ENCODE assay signal across 18 cellular contexts in genomic region chr10:114482480-114482879, GRCh38.
DNase-seq lines count a peak whose midpoint lies in the region; TF ChIP-seq lines count a peak whose summit lies in the region.
"Had no signal": no experiment of that assay in that cellular context is flagged by ENCODE, and none has a peak within 500 bp of the region (broad histone marks: within the 10 kb centered on the region; RNA-seq: fewer than 3 reads in every experiment).

No MANE protein-coding gene starts in this region.

- H4K20me1 ChIP-seq in Karpas-422 (ENCODE audit: insufficient read depth, low read depth, low read length) (no peaks in the 10 kb centered on the region), hepatocyte (ENCODE audit: insufficient read depth, poor library complexity, severe bottlenecking) (no peaks in the 10 kb centered on the region)

- H3K9me3 ChIP-seq in Karpas-422 (ENCODE audit: low read length): no peaks in the 10 kb centered on the region
- H3K9me3 ChIP-seq in hepatocyte (ENCODE audit: low read depth): peaks cover 7% of the 10 kb centered on the region
- H3K9me3 ChIP-seq in thyroid gland: no peaks in the 10 kb centered on the region

- intact Hi-C loops in thyroid gland (cut with DNase I): no loop called here

- H3K36me3 ChIP-seq in Karpas-422 (ENCODE audit: insufficient read depth, low read length): peaks cover 55% of the 10 kb centered on the region
- no peaks in the 10 kb centered on the region for H3K36me3 ChIP-seq in hepatocyte (replicated peaks; ENCODE audit: insufficient read depth, low read depth)
- H3K36me3 ChIP-seq in thyroid gland: peaks cover 0 to 5% of the 10 kb centered on the region in 2 donors

- H3K9ac ChIP-seq in Karpas-422 (ENCODE audit: low read length): no peak overlapping the region
- H3K9ac ChIP-seq: GM23248, KMS-11, parathyroid adenoma had no signal

- WGBS in hepatocyte (ENCODE audit: low lambda C conversion rate, missing lambda C conversion rate): 52% methylated on average over 3 of the region's 3 CpGs
- WGBS in thyroid gland, 2 donors: 26 to 32% methylated on average over 3 of the region's 3 CpGs

- TF ChIP-seq CTCF in fibroblast of mammary gland (conservative IDR thresholded peaks at IDR 0.05; ENCODE audit: control insufficient read depth, insufficient read depth, low read depth, low read length) (no peak), hepatocyte (IDR thresholded peaks at IDR 0.05; ENCODE audit: poor library complexity) (no peak), thyroid gland (IDR thresholded peaks at IDR 0.05) (no peak)

- no peak overlapping the region for H3K4me3 ChIP-seq in Karpas-422 (ENCODE audit: low read length)
- H3K4me3 ChIP-seq in fibroblast of mammary gland (ENCODE audit: control insufficient read depth, low read depth, low read length): no peak overlapping the region
- no peak overlapping the region for H3K4me3 ChIP-seq in hepatocyte
- no peak overlapping the region for H3K4me3 ChIP-seq in thyroid gland (replicated peaks in 1 of 3)
- H3K4me3 ChIP-seq: GM23248 had no signal

- no peak overlapping the region for H3K4me2 ChIP-seq in Karpas-422 (ENCODE audit: low read depth, low read length, poor library complexity, severe bottlenecking)
- peak overlapping the region; percentile 16 for H3K4me2 ChIP-seq in hepatocyte
- H3K4me2 ChIP-seq: KMS-11 had no signal

- H3K27ac ChIP-seq in Karpas-422 (ENCODE audit: low read length): peak overlapping the region; percentile 24
- peak overlapping the region; percentile 3 for H3K27ac ChIP-seq in hepatocyte
- H3K27ac ChIP-seq in thyroid gland: peak overlapping the region; percentile 83 to 100 (median 97)
- H3K27ac ChIP-seq: GM23248, KMS-11, parathyroid adenoma had no signal

- DNase-seq in Karpas-422 (no peak), fibroblast of mammary gland (ENCODE audit: low read depth) (peak; percentile 40), hepatocyte (ENCODE audit: low spot score) (no peak), thyroid gland (peak; percentile 73 to 78), NCI-H2107 (lab: John Stamatoyannopoulos, UW) (no peak), NCI-H2227 treated with DMSO at 0.1 percent for 48 hours (lab: John Stamatoyannopoulos, UW) (no peak), DMS79 (lab: John Stamatoyannopoulos, UW) (no peak)
- DNase-seq: activated CD4-positive, alpha-beta T cell treated with anti-CD3 and anti-CD28 coated beads for 36 hours; activated effector memory CD4-positive, alpha-beta T cell treated with anti-CD3 and anti-CD28 coated beads, Interleukin-2, amount 50 U/mL, for 16 hours; GM23248; HFFc6; hypothalamus; midbrain; NCI-H1436; NCI-H446 treated with DMSO at 0.1 percent for 48 hours; stimulated activated CD4-positive, alpha-beta T cell treated with anti-CD3 and anti-CD28 coated beads, Interleukin-4, amount 100 ng/mL, for 1 hour had no signal

- H3K79me2 ChIP-seq in Karpas-422 (ENCODE audit: low read length): peaks cover 68% of the 10 kb centered on the region
- H3K79me2 ChIP-seq in hepatocyte: no peaks in the 10 kb centered on the region
- H3K79me2 ChIP-seq: parathyroid adenoma had no signal

- H3K4me1 ChIP-seq in Karpas-422 (ENCODE audit: low read length) (peaks cover 37% of the 10 kb centered on the region), hepatocyte (ENCODE audit: insufficient read depth) (no peaks in the 10 kb centered on the region), thyroid gland (peaks cover 90 to 91% of the 10 kb centered on the region in 2 donors)

- peak in 1 of 2 donors; percentile 41 for TF ChIP-seq POLR2A in thyroid gland (IDR thresholded peaks at IDR 0.05)

- H3K27me3 ChIP-seq in Karpas-422 (ENCODE audit: low read length) (no peaks in the 10 kb centered on the region), hepatocyte (no peaks in the 10 kb centered on the region), thyroid gland (no peaks in the 10 kb centered on the region)

- no peak overlapping the region for H2AFZ ChIP-seq in Karpas-422 (ENCODE audit: low read length)
- H2AFZ ChIP-seq in hepatocyte: no peak overlapping the region
- H2AFZ ChIP-seq: GM23248, parathyroid adenoma had no signal

- H3K9me2 ChIP-seq in Karpas-422 (replicated peaks; ENCODE audit: insufficient read depth, low read length): no peaks in the 10 kb centered on the region
- H3K9me2 ChIP-seq in hepatocyte (replicated peaks; ENCODE audit: insufficient read depth): no peaks in the 10 kb centered on the region

Comparison
In these comparisons a context has a peak if more than half of its experiments do, and no peak if none do; other contexts are left out.
1. DNase-seq: peak in fibroblast of mammary gland (single experiment) and thyroid gland (2 of 2); none in Karpas-422 (single experiment), hepatocyte (single experiment), NCI-H2107 (single experiment), NCI-H2227 treated with DMSO at 0.1 percent for 48 hours (single experiment) and DMS79 (single experiment).
2. H3K27ac ChIP-seq: peak in every context shown above with its lines; median percentile 97 in thyroid gland; 24 in Karpas-422; 3 in hepatocyte.